Comparison of ENCODE assay signal across 14 cellular contexts in genomic region chr6:29917843-29918242, GRCh38.
"Had no signal": no experiment of that assay in that cellular context is flagged by ENCODE, and none has a peak within 500 bp of the region (broad histone marks: within the 10 kb centered on the region; RNA-seq: fewer than 3 reads in every experiment).

No MANE protein-coding gene starts in this region.

- H3K27me3 ChIP-seq: heart left ventricle, left lung, suprapubic skin, upper lobe of left lung had no signal

- H3K4me3 ChIP-seq: coronary artery, heart left ventricle, left lung, suprapubic skin, upper lobe of left lung had no signal

- H3K27ac ChIP-seq: coronary artery, heart left ventricle, left lung, suprapubic skin, upper lobe of left lung had no signal

- H3K9me3 ChIP-seq: heart left ventricle, left lung, suprapubic skin, upper lobe of left lung had no signal

- H3K4me1 ChIP-seq: suprapubic skin, upper lobe of left lung had no signal

- H3K36me3 ChIP-seq: heart left ventricle, left lung, suprapubic skin, upper lobe of left lung had no signal

- ATAC-seq: heart left ventricle, left lung had no signal

- DNase-seq: activated CD4-positive, alpha-beta T cell treated with anti-CD3 and anti-CD28 coated beads, Interleukin-2, amount 50 U/mL, for 1 hour; activated effector memory CD4-positive, alpha-beta T cell treated with Interleukin-2 at 50 U/mL for 16 hours; activated T-cell treated with anti-CD3 and anti-CD28 coated beads, Interleukin-2, amount 50 U/mL, for 24 hours; caudate nucleus; effector CD4-positive, alpha-beta T cell; heart left ventricle; left lung; mesenchymal stem cell; nephron progenitor cell; stimulated activated CD4-positive, alpha-beta T cell treated with anti-CD3 and anti-CD28 coated beads, Interleukin-12 subunit alpha, Interleukin-12 subunit beta, amount 100 ng/mL, for 4 hours; stimulated activated naive CD4-positive, alpha-beta T cell treated with Interleukin-2 at 50 U/mL for 16 hours; upper lobe of left lung had no signal
